8 cellular contexts compared by ENCODE assay signal in genomic region chr11:44568706-44569473, GRCh38. TPM values are rescaled to one million over a fixed set of nuclear protein-coding genes. Genes with fewer than 3 reads are reported as not detected.
DNase-seq lines count a peak whose midpoint lies in the region; ATAC-seq lines count a peak whose summit lies in the region.

No MANE protein-coding gene starts in this region.

- CTCF ChIA-PET in activated CD4-positive, alpha-beta memory T cell treated with anti-CD3 and anti-CD28 coated beads, Interleukin-2, amount 10 ng/mL, durations not matched to agents 7 days and 5 days (lab: Charles Lee) = interaction anchor here (0.9 to 4.0 kb wide), 6 partner anchors 10 to 48 kb away, joined by 3 to 21 read pairs (median 6); no protein-coding TSS in a partner anchor

- H3K9me3 ChIP-seq in duodenal mucosa (ENCODE audit: control insufficient read depth in 1 of 2, low read length in 2 of 2) = no peaks in the 10 kb centered on the region

- H3K27ac Mint-ChIP-seq in activated CD4-positive, alpha-beta memory T cell treated with anti-CD3 and anti-CD28 coated beads, Interleukin-2, amount 10 ng/mL, durations not matched to agents 7 days and 5 days = peak overlapping the region; percentile 90
- peak overlapping the region in 8 of 10 donors; percentile 65 to 90 (median 72) for H3K27ac Mint-ChIP-seq in naive thymus-derived CD8-positive, alpha-beta T cell

- POLR2A ChIA-PET in activated CD4-positive, alpha-beta memory T cell treated with anti-CD3 and anti-CD28 coated beads, Interleukin-2, amount 10 ng/mL, durations not matched to agents 7 days and 5 days (lab: Charles Lee) = interaction anchor here (1.2 to 4.9 kb wide), 11 partner anchors 9 to 113 kb away, joined by 3 to 56 read pairs (median 6); no protein-coding TSS in a partner anchor
- POLR2A ChIA-PET in naive thymus-derived CD8-positive, alpha-beta T cell (lab: Charles Lee) = interaction anchor here (0.5 to 1.9 kb wide), 4 partner anchors 9 to 43 kb away, joined by 4 to 19 read pairs (median 4); no protein-coding TSS in a partner anchor

- ATAC-seq in GM21737 (IDR thresholded peaks at IDR 0.05; ENCODE audit: unreplicated experiment) = peak; percentile 38
- ATAC-seq in naive thymus-derived CD8-positive, alpha-beta T cell = peak; percentile 60 to 61
- ATAC-seq in stimulated activated naive CD8-positive, alpha-beta T cell treated with anti-CD3 and anti-CD28 coated beads, Interleukin-15, Interleukin-2, amounts not matched to agents 100 U/mL and 50 U/mL, for 24 hours = peak; percentile 65

- H3K27ac ChIP-seq in duodenal mucosa (ENCODE audit: low read depth, low read length) = peak overlapping the region; percentile 37

- H3K4me3 Mint-ChIP-seq in activated CD4-positive, alpha-beta memory T cell treated with anti-CD3 and anti-CD28 coated beads, Interleukin-2, amount 10 ng/mL, durations not matched to agents 7 days and 5 days = peak overlapping the region; percentile 78
- H3K4me3 Mint-ChIP-seq in naive thymus-derived CD8-positive, alpha-beta T cell = peak overlapping the region; percentile 47 to 86 (median 60)

- peak; percentile 95 for DNase-seq in EH (ENCODE audit: low read depth)
- DNase-seq in LHCN-M2 (ENCODE audit: low read depth) = peak; percentile 99
- peak; percentile 93 for DNase-seq in activated CD4-positive, alpha-beta memory T cell treated with anti-CD3 and anti-CD28 coated beads, Interleukin-2, amount 10 ng/mL, durations not matched to agents 7 days and 5 days
- DNase-seq in naive thymus-derived CD8-positive, alpha-beta T cell = peak; percentile 42 to 86 (median 58)
- peak; percentile 90 for DNase-seq in stimulated activated naive CD8-positive, alpha-beta T cell treated with anti-CD3 and anti-CD28 coated beads, Interleukin-15, Interleukin-2, amounts not matched to agents 100 U/mL and 50 U/mL, for 24 hours
- no peak for DNase-seq in HuH-7 (ENCODE audit: low spot score)

- H3K4me3 ChIP-seq in duodenal mucosa (ENCODE audit: low read depth in 1 of 2, low read length in 2 of 2) = peak overlapping the region; percentile 4 to 46

- H3K9me3 Mint-ChIP-seq in activated CD4-positive, alpha-beta memory T cell treated with anti-CD3 and anti-CD28 coated beads, Interleukin-2, amount 10 ng/mL, durations not matched to agents 7 days and 5 days = no peaks in the 10 kb centered on the region
- H3K9me3 Mint-ChIP-seq in naive thymus-derived CD8-positive, alpha-beta T cell = no peaks in the 10 kb centered on the region

- H3K27me3 Mint-ChIP-seq in activated CD4-positive, alpha-beta memory T cell treated with anti-CD3 and anti-CD28 coated beads, Interleukin-2, amount 10 ng/mL, durations not matched to agents 7 days and 5 days = no peaks in the 10 kb centered on the region
- no peaks in the 10 kb centered on the region for H3K27me3 Mint-ChIP-seq in naive thymus-derived CD8-positive, alpha-beta T cell

- no peaks in the 10 kb centered on the region for H3K36me3 ChIP-seq in duodenal mucosa (ENCODE audit: control insufficient read depth in 1 of 2, insufficient read depth in 2 of 2, low read length in 2 of 2)

- H3K36me3 Mint-ChIP-seq in activated CD4-positive, alpha-beta memory T cell treated with anti-CD3 and anti-CD28 coated beads, Interleukin-2, amount 10 ng/mL, durations not matched to agents 7 days and 5 days (ENCODE audit: low read depth) = peaks cover 59% of the 10 kb centered on the region
- no peaks in the 10 kb centered on the region for H3K36me3 Mint-ChIP-seq in naive thymus-derived CD8-positive, alpha-beta T cell

- peaks cover 82 to 87% of the 10 kb centered on the region in 2 donors for H3K4me1 ChIP-seq in duodenal mucosa (ENCODE audit: control insufficient read depth in 1 of 2, insufficient read depth in 2 of 2, low read length in 2 of 2)

- H3K27me3 ChIP-seq in duodenal mucosa (ENCODE audit: control insufficient read depth in 1 of 2, insufficient read depth in 2 of 2, low read length in 2 of 2) = no peaks in the 10 kb centered on the region

- H3K9ac ChIP-seq in duodenal mucosa (ENCODE audit: low read depth in 1 of 2, low read length in 2 of 2) = peak overlapping the region in 1 of 2 donors; percentile 48

- H3K4me1 Mint-ChIP-seq in activated CD4-positive, alpha-beta memory T cell treated with anti-CD3 and anti-CD28 coated beads, Interleukin-2, amount 10 ng/mL, durations not matched to agents 7 days and 5 days = peaks cover 81% of the 10 kb centered on the region
- peaks cover 40 to 84% (median 80%) of the 10 kb centered on the region in 4 donors for H3K4me1 Mint-ChIP-seq in naive thymus-derived CD8-positive, alpha-beta T cell

RNA-seq across cellular contexts. Expression of gene CD82, which starts 3.4 kb away (rescaled TPM):
- 304 and 372 TPM in 2 replicates for total RNA-seq in LHCN-M2 (2014; rRNA removed)
- 301 TPM for polyA plus RNA-seq in LHCN-M2 (2012)
- total RNA-seq in activated CD4-positive, alpha-beta memory T cell treated with anti-CD3 and anti-CD28 coated beads, Interleukin-2, amount 10 ng/mL, durations not matched to agents 7 days and 5 days = 100 to 1,000 TPM; 193 to 208 TPM
- 10 to 100 TPM; 24.1 to 28.7 TPM for total RNA-seq in naive thymus-derived CD8-positive, alpha-beta T cell
- polyA plus RNA-seq in naive thymus-derived CD8-positive, alpha-beta T cell = 10 to 100 TPM; 21.1 to 29.9 (median 21.1) TPM

Comparison
In these comparisons a context has a peak if more than half of its experiments do, and no peak if none do; other contexts are left out.
1. RNA of gene CD82, which starts 3.4 kb away (total RNA-seq): 304 to 372 TPM in LHCN-M2 and 193 to 208 TPM in activated CD4-positive, alpha-beta memory T cell treated with anti-CD3 and anti-CD28 coated beads, Interleukin-2, amount 10 ng/mL, durations not matched to agents 7 days and 5 days; 24.1 to 28.7 TPM in naive thymus-derived CD8-positive, alpha-beta T cell; every median in the first group is over 4 times any median in the second.
2. Peak in every context shown above with its lines, with median percentiles within 50 percentile points of each other: ATAC-seq.